ENCODE assay signal across 19 cellular contexts in genomic region chr6:8821921-8822512, GRCh38.
"Had no signal": no experiment of that assay in that cellular context is flagged by ENCODE, and none has a peak within 500 bp of the region (broad histone marks: within the 10 kb centered on the region; RNA-seq: fewer than 3 reads in every experiment).

No MANE protein-coding gene starts in this region.

- H3K36me3 ChIP-seq: ascending aorta, ovary, sigmoid colon, suprapubic skin, upper lobe of right lung had no signal

- H3K4me3 Mint-ChIP-seq: activated CD8-positive, alpha-beta T cell treated with anti-CD3 and anti-CD28 coated beads for 36 hours; activated naive CD8-positive, alpha-beta T cell treated with anti-CD3 and anti-CD28 coated beads for 36 hours; activated T-cell treated with anti-CD3 and anti-CD28 coated beads, Interleukin-2, amount 50 U/mL, for 72 hours; dendritic cell treated with granulocyte-macrophage colony-stimulating factor and Interleukin-4, amounts not matched to agents 40 ng/mL and 50 ng/mL, for 4 days; effector memory CD8-positive, alpha-beta T cell had no signal

- H3K36me3 Mint-ChIP-seq: activated naive CD8-positive, alpha-beta T cell treated with anti-CD3 and anti-CD28 coated beads for 36 hours had no signal

- H3K4me1 Mint-ChIP-seq: activated naive CD8-positive, alpha-beta T cell treated with anti-CD3 and anti-CD28 coated beads for 36 hours had no signal

- H3K27me3 Mint-ChIP-seq: activated CD8-positive, alpha-beta T cell treated with anti-CD3 and anti-CD28 coated beads for 36 hours; dendritic cell treated with granulocyte-macrophage colony-stimulating factor and Interleukin-4, amounts not matched to agents 40 ng/mL and 50 ng/mL, for 4 days; effector memory CD8-positive, alpha-beta T cell had no signal

- H3K4me1 ChIP-seq: ascending aorta, sigmoid colon, suprapubic skin, upper lobe of right lung had no signal

- H3K4me3 ChIP-seq: ascending aorta, ovary, sigmoid colon, suprapubic skin, upper lobe of right lung had no signal

- H3K27ac ChIP-seq: ascending aorta, ovary, sigmoid colon, suprapubic skin, upper lobe of right lung had no signal

- H3K9me3 Mint-ChIP-seq: activated CD8-positive, alpha-beta T cell treated with anti-CD3 and anti-CD28 coated beads for 36 hours; activated naive CD8-positive, alpha-beta T cell treated with anti-CD3 and anti-CD28 coated beads for 36 hours had no signal

- DNase-seq: activated CD8-positive, alpha-beta memory T cell treated with anti-CD3 and anti-CD28 coated beads, Interleukin-2, amount 50 U/mL, for 4 hours; activated CD8-positive, alpha-beta T cell treated with anti-CD3 and anti-CD28 coated beads for 36 hours; activated gamma-delta T cell treated with Interleukin-2 at 50 U/mL for 16 hours; activated naive CD8-positive, alpha-beta T cell treated with anti-CD3 and anti-CD28 coated beads for 36 hours; activated T-cell treated with anti-CD3 and anti-CD28 coated beads, Interleukin-2, amount 50 U/mL, for 72 hours; caudate nucleus; effector memory CD8-positive, alpha-beta T cell; erythroblast; hypothalamus; left colon; ovary; sigmoid colon; stimulated activated CD4-positive, alpha-beta T cell treated with anti-CD3 and anti-CD28 coated beads, Interleukin-2, amount 100 ng/mL, for 48 hours; stimulated activated naive CD4-positive, alpha-beta T cell treated with Interleukin-2 at 50 U/mL for 16 hours; SW 1271; upper lobe of right lung had no signal

- ATAC-seq: activated CD8-positive, alpha-beta T cell treated with anti-CD3 and anti-CD28 coated beads for 36 hours; activated T-cell treated with anti-CD3 and anti-CD28 coated beads, Interleukin-2, amount 50 U/mL, for 72 hours; effector memory CD8-positive, alpha-beta T cell; left colon; upper lobe of right lung had no signal

- H3K27ac Mint-ChIP-seq: activated CD8-positive, alpha-beta T cell treated with anti-CD3 and anti-CD28 coated beads for 36 hours; activated naive CD8-positive, alpha-beta T cell treated with anti-CD3 and anti-CD28 coated beads for 36 hours; activated T-cell treated with anti-CD3 and anti-CD28 coated beads, Interleukin-2, amount 50 U/mL, for 72 hours; dendritic cell treated with granulocyte-macrophage colony-stimulating factor and Interleukin-4, amounts not matched to agents 40 ng/mL and 50 ng/mL, for 4 days; effector memory CD8-positive, alpha-beta T cell had no signal

- H3K27me3 ChIP-seq: ascending aorta, ovary, sigmoid colon, suprapubic skin, upper lobe of right lung had no signal
